ENCODE assay signal across 1 cellular context in genomic region chr22:22040908-22041307, GRCh38.
TF ChIP-seq lines count a peak whose summit lies in the region.

No MANE protein-coding gene starts in this region.

TF ChIP-seq in K562, 482 proteins besides CTCF, POLR2A, EP300 and RAD21 (continued from another document):
- peak; percentile 29; the same call in 1 of the 2 replicates for TF ChIP-seq MGA (IDR thresholded peaks at IDR 0.05)
